1 cellular context compared by ENCODE assay signal in the genomic region with DNA sequence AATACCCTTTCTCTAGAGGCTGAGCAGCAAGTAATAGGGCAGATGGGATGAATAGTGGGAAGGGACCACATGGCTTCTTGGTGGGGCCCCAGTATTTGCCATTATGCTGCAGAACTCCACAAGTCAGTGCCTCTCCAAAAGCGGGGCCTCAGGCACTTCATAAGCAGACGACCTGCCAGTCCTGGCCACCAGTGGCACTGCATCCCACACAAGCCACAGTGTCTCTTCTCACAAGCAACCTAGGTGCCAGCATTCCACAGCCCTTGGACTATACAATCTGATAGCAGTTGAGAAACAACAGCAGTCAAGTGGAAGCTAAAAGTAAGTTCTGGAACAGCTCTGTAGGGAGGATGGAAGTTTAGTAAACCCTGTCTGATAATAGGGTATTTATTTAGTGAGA.
TF ChIP-seq lines count a peak whose summit lies in the region.

No MANE protein-coding gene starts in this region.

TF ChIP-seq in GM23338, 12 proteins besides CTCF, POLR2A, EP300 and RAD21 (continued from another document):
- TF ChIP-seq, protein P1, sequence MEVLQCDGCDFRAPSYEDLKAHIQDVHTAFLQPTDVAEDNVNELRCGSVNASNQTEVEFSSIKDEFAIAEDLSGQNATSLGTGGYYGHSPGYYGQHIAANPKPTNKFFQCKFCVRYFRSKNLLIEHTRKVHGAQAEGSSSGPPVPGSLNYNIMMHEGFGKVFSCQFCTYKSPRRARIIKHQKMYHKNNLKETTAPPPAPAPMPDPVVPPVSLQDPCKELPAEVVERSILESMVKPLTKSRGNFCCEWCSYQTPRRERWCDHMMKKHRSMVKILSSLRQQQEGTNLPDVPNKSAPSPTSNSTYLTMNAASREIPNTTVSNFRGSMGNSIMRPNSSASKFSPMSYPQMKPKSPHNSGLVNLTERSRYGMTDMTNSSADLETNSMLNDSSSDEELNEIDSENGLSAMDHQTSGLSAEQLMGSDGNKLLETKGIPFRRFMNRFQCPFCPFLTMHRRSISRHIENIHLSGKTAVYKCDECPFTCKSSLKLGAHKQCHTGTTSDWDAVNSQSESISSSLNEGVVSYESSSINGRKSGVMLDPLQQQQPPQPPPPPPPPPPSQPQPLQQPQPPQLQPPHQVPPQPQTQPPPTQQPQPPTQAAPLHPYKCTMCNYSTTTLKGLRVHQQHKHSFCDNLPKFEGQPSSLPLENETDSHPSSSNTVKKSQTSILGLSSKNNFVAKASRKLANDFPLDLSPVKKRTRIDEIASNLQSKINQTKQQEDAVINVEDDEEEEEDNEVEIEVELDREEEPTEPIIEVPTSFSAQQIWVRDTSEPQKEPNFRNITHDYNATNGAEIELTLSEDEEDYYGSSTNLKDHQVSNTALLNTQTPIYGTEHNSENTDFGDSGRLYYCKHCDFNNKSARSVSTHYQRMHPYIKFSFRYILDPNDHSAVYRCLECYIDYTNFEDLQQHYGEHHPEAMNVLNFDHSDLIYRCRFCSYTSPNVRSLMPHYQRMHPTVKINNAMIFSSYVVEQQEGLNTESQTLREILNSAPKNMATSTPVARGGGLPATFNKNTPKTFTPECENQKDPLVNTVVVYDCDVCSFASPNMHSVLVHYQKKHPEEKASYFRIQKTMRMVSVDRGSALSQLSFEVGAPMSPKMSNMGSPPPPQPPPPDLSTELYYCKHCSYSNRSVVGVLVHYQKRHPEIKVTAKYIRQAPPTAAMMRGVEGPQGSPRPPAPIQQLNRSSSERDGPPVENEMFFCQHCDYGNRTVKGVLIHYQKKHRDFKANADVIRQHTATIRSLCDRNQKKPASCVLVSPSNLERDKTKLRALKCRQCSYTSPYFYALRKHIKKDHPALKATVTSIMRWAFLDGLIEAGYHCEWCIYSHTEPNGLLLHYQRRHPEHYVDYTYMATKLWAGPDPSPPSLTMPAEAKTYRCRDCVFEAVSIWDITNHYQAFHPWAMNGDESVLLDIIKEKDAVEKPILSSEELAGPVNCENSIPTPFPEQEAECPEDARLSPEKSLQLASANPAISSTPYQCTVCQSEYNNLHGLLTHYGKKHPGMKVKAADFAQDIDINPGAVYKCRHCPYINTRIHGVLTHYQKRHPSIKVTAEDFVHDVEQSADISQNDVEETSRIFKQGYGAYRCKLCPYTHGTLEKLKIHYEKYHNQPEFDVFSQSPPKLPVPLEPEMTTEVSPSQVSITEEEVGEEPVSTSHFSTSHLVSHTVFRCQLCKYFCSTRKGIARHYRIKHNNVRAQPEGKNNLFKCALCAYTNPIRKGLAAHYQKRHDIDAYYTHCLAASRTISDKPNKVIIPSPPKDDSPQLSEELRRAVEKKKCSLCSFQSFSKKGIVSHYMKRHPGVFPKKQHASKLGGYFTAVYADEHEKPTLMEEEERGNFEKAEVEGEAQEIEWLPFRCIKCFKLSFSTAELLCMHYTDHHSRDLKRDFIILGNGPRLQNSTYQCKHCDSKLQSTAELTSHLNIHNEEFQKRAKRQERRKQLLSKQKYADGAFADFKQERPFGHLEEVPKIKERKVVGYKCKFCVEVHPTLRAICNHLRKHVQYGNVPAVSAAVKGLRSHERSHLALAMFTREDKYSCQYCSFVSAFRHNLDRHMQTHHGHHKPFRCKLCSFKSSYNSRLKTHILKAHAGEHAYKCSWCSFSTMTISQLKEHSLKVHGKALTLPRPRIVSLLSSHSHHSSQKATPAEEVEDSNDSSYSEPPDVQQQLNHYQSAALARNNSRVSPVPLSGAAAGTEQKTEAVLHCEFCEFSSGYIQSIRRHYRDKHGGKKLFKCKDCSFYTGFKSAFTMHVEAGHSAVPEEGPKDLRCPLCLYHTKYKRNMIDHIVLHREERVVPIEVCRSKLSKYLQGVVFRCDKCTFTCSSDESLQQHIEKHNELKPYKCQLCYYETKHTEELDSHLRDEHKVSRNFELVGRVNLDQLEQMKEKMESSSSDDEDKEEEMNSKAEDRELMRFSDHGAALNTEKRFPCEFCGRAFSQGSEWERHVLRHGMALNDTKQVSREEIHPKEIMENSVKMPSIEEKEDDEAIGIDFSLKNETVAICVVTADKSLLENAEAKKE (CRISPR knock-in tag; IDR thresholded peaks at IDR 0.05), result no peak
- TF ChIP-seq, protein P2, sequence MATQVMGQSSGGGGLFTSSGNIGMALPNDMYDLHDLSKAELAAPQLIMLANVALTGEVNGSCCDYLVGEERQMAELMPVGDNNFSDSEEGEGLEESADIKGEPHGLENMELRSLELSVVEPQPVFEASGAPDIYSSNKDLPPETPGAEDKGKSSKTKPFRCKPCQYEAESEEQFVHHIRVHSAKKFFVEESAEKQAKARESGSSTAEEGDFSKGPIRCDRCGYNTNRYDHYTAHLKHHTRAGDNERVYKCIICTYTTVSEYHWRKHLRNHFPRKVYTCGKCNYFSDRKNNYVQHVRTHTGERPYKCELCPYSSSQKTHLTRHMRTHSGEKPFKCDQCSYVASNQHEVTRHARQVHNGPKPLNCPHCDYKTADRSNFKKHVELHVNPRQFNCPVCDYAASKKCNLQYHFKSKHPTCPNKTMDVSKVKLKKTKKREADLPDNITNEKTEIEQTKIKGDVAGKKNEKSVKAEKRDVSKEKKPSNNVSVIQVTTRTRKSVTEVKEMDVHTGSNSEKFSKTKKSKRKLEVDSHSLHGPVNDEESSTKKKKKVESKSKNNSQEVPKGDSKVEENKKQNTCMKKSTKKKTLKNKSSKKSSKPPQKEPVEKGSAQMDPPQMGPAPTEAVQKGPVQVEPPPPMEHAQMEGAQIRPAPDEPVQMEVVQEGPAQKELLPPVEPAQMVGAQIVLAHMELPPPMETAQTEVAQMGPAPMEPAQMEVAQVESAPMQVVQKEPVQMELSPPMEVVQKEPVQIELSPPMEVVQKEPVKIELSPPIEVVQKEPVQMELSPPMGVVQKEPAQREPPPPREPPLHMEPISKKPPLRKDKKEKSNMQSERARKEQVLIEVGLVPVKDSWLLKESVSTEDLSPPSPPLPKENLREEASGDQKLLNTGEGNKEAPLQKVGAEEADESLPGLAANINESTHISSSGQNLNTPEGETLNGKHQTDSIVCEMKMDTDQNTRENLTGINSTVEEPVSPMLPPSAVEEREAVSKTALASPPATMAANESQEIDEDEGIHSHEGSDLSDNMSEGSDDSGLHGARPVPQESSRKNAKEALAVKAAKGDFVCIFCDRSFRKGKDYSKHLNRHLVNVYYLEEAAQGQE (IDR thresholded peaks at IDR 0.05; ENCODE audit: unreplicated experiment), result no peak
- TF ChIP-seq NANOG (IDR thresholded peaks at IDR 0.05; ENCODE audit: borderline replicate concordance) (no peak), ZNF114 (CRISPR knock-in tag; IDR thresholded peaks at IDR 0.05) (no peak)
